ENCODE assay signal across 12 cellular contexts in the genomic region with DNA sequence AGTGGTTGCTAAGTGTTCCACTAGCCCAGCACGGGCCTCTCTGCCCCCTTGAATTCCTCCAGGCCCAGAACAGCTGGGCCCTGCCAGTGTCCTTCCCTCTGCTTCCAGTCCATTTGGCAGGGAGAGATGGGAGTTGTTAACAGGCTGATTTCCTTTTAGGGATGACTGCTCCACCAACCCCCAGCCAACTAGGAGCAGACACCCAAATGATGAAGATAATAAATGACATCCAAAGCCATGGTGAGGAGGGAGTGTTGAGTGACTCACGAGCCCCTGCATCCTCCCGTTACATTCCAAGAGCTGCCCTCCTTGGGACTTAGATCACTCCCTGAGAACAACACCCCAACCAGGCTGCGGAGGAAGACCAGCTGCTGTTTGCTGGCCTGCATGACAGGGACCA. TPM values are rescaled to one million over a fixed set of nuclear protein-coding genes. Genes with fewer than 3 reads are reported as not detected.
A peak's percentile ranks its signal among the peaks of the same experiment; 100 is the strongest.
DNase-seq lines count a peak whose midpoint lies in the region; ATAC-seq and TF ChIP-seq lines count a peak whose summit lies in the region.
"Had no signal": no experiment of that assay in that cellular context is flagged by ENCODE, and none has a peak within 500 bp of the region (broad histone marks: within the 10 kb centered on the region; RNA-seq: fewer than 3 reads in every experiment).

No MANE protein-coding gene starts in this region.

- peak overlapping the region; percentile 90 for H3K27ac Mint-ChIP-seq in osteocyte (ENCODE audit: unreplicated experiment)
- no peak overlapping the region for H3K27ac Mint-ChIP-seq in CD4-positive, alpha-beta T cell
- H3K27ac Mint-ChIP-seq in T-helper 2 cell treated with Interferon-gamma antibody and Interleukin-4, amounts not matched to agents 5 μg/mL and 100 μg/mL, for 36 hours, result no peak overlapping the region

- H3K9me3 Mint-ChIP-seq in osteocyte (ENCODE audit: unreplicated experiment), result peaks cover 12% of the 10 kb centered on the region
- no peaks in the 10 kb centered on the region for H3K9me3 Mint-ChIP-seq in CD4-positive, alpha-beta T cell
- no peaks in the 10 kb centered on the region for H3K9me3 Mint-ChIP-seq in T-helper 2 cell treated with Interferon-gamma antibody and Interleukin-4, amounts not matched to agents 5 μg/mL and 100 μg/mL, for 36 hours

- TF ChIP-seq CTCF in foreskin fibroblast (IDR thresholded peaks at IDR 0.05; ENCODE audit: low read depth, low read length) (no peak), osteocyte (IDR thresholded peaks at IDR 0.05) (no peak)
- no peak for TF ChIP-seq CTCF in CD4-positive, alpha-beta T cell (IDR thresholded peaks at IDR 0.05)

- peaks cover 6% of the 10 kb centered on the region for H3K9me3 ChIP-seq in CD4-positive, alpha-beta T cell (ENCODE audit: control insufficient read depth, low read length)

- DNase-seq in AG08396 (ENCODE audit: low spot score) (peak; percentile 81), SK-N-DZ (ENCODE audit: low spot score) (peak; percentile 40), foreskin fibroblast (peak; percentile 96), osteocyte (ENCODE audit: extremely low spot score, unreplicated experiment) (no peak), middle frontal gyrus (ENCODE audit: extremely low spot score, low spot score) (no peak)
- DNase-seq in CD4-positive, alpha-beta T cell, result no peak
- DNase-seq in T-helper 2 cell treated with Interferon-gamma antibody and Interleukin-4, amounts not matched to agents 5 μg/mL and 100 μg/mL, for 36 hours (ENCODE audit: low spot score), result no peak
- DNase-seq: amygdala, NCI-H146 had no signal

- POLR2A ChIA-PET in CD4-positive, alpha-beta T cell (lab: Charles Lee), result no interaction called here

- H3K4me3 ChIP-seq in foreskin fibroblast (ENCODE audit: low read depth in 1 of 2, low read length in 2 of 2), result no peak overlapping the region
- H3K4me3 ChIP-seq: lung had no signal

- ATAC-seq in CD4-positive, alpha-beta T cell (ENCODE audit: poor library complexity), result no peak
- no peak for ATAC-seq in HG03378 (IDR thresholded peaks at IDR 0.05; ENCODE audit: unreplicated experiment)

- no peaks in the 10 kb centered on the region for H3K27me3 ChIP-seq in CD4-positive, alpha-beta T cell (ENCODE audit: control insufficient read depth, insufficient read depth, low read length)

- intact Hi-C loops in CD4-positive, alpha-beta T cell (cut with DNase I, micrococcal nuclease), result no loop called here

- H3K4me1 Mint-ChIP-seq in osteocyte (ENCODE audit: unreplicated experiment), result peaks cover 64% of the 10 kb centered on the region
- H3K4me1 Mint-ChIP-seq in CD4-positive, alpha-beta T cell (ENCODE audit: low read depth), result peaks cover 23% of the 10 kb centered on the region
- no peaks in the 10 kb centered on the region for H3K4me1 Mint-ChIP-seq in T-helper 2 cell treated with Interferon-gamma antibody and Interleukin-4, amounts not matched to agents 5 μg/mL and 100 μg/mL, for 36 hours (ENCODE audit: low read depth)

- H3K27me3 Mint-ChIP-seq in osteocyte (ENCODE audit: unreplicated experiment), result no peaks in the 10 kb centered on the region
- no peaks in the 10 kb centered on the region for H3K27me3 Mint-ChIP-seq in CD4-positive, alpha-beta T cell
- peaks cover 5% of the 10 kb centered on the region for H3K27me3 Mint-ChIP-seq in T-helper 2 cell treated with Interferon-gamma antibody and Interleukin-4, amounts not matched to agents 5 μg/mL and 100 μg/mL, for 36 hours (ENCODE audit: low read depth)

- CTCF ChIA-PET in CD4-positive, alpha-beta T cell (lab: Charles Lee), result no interaction called here

- H3K4me3 Mint-ChIP-seq in osteocyte (ENCODE audit: unreplicated experiment), result peak overlapping the region; percentile 2
- H3K4me3 Mint-ChIP-seq in CD4-positive, alpha-beta T cell, result no peak overlapping the region
- no peak overlapping the region for H3K4me3 Mint-ChIP-seq in T-helper 2 cell treated with Interferon-gamma antibody and Interleukin-4, amounts not matched to agents 5 μg/mL and 100 μg/mL, for 36 hours

- H3K27ac ChIP-seq in CD4-positive, alpha-beta T cell (ENCODE audit: low read depth, low read length), result no peak overlapping the region
- H3K27ac ChIP-seq: VCaP had no signal

- H3K36me3 Mint-ChIP-seq in osteocyte (ENCODE audit: unreplicated experiment), result peaks cover 8% of the 10 kb centered on the region
- H3K36me3 Mint-ChIP-seq in CD4-positive, alpha-beta T cell (ENCODE audit: low read depth), result no peaks in the 10 kb centered on the region
- H3K36me3 Mint-ChIP-seq in T-helper 2 cell treated with Interferon-gamma antibody and Interleukin-4, amounts not matched to agents 5 μg/mL and 100 μg/mL, for 36 hours (ENCODE audit: low read depth), result no peaks in the 10 kb centered on the region

RNA-seq across cellular contexts. Expression of a gene that starts 20.6 kb away (rescaled TPM):
- 63.4 and 64.4 TPM in 2 replicates for polyA plus RNA-seq in SK-N-DZ (2014; cell fraction: cytosol; rRNA removed)
- polyA plus RNA-seq in SK-N-DZ (2014; cell fraction: nucleus; rRNA removed), result 26.6 and 30.5 TPM in 2 replicates
- total RNA-seq in osteocyte, result 144 and 148 TPM in 2 replicates
- under 1 TPM; 0.08 to 0.98 TPM for total RNA-seq in CD4-positive, alpha-beta T cell

Comparison
In these comparisons a context has a peak if more than half of its experiments do, and no peak if none do; other contexts are left out.
1. DNase-seq: peak in AG08396 (single experiment), SK-N-DZ (single experiment) and foreskin fibroblast (2 of 2); none in osteocyte (single experiment), CD4-positive, alpha-beta T cell (0 of 10), middle frontal gyrus (single experiment) and T-helper 2 cell treated with Interferon-gamma antibody and Interleukin-4, amounts not matched to agents 5 μg/mL and 100 μg/mL, for 36 hours (single experiment).
2. RNA of a gene that starts 20.6 kb away (total RNA-seq): 144 to 148 TPM in osteocyte; 0.08 to 0.98 TPM in CD4-positive, alpha-beta T cell; every median in the first group is over 10 times any median in the second.